Comparison of ENCODE assay signal across 32 cellular contexts in the genomic region with DNA sequence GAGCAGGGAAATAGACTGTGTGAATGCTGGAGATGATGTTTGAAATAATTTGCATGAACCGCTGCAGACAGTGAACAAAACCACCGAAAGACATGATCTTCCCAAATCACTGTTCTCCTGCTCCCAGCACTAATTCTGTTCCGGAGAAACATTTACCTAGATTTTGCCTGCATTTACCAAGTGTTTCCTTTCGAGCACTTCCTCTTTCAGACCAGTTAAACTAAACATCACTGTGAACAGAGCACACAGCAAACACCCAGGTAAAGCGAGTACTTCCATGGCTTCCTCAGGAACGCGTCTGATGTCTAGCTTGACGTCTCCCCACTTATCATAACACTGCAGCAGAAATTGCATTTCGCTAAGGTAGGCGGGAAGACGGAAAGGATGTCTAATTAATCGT.
"Had no signal": no experiment of that assay in that cellular context is flagged by ENCODE, and none has a peak within 500 bp of the region (broad histone marks: within the 10 kb centered on the region; RNA-seq: fewer than 3 reads in every experiment).

No MANE protein-coding gene starts in this region.

- H3K36me3 Mint-ChIP-seq: mesothelial cell of epicardium; natural killer cell treated with Interleukin-12 subunit alpha and Interleukin-12 subunit beta and Interleukin-15 and Interleukin-18, amount 100 ng/mL, for 72 hours had no signal

- H2AFZ ChIP-seq: hepatocyte, parathyroid adenoma had no signal

- H3K4me1 Mint-ChIP-seq: endodermal cell; mesothelial cell of epicardium; stimulated activated naive CD8-positive, alpha-beta T cell treated with anti-CD3 and anti-CD28 coated beads, Interleukin-15, amount 100 ng/mL, for 72 hours had no signal

- H3K4me3 ChIP-seq: gastrocnemius medialis, hepatocyte, lung, mucosa of descending colon, prostate gland, right atrium auricular region, smooth muscle cell, suprapubic skin, transverse colon, upper lobe of right lung, uterus had no signal

- H3K9ac ChIP-seq: parathyroid adenoma had no signal

- H3K9me3 ChIP-seq: gastrocnemius medialis, mucosa of descending colon, prostate gland, right atrium auricular region, suprapubic skin, transverse colon, upper lobe of right lung, uterus had no signal

- H3K27ac ChIP-seq: epithelial cell of prostate, gastrocnemius medialis, hepatocyte, parathyroid adenoma, prostate gland, right atrium auricular region, suprapubic skin, transverse colon, upper lobe of right lung, uterus had no signal

- H3K79me2 ChIP-seq: hepatocyte, parathyroid adenoma had no signal

- ATAC-seq: esophagus mucosa; gastrocnemius medialis; left lobe of liver; mucosa of descending colon; natural killer cell treated with Interleukin-12 subunit alpha and Interleukin-12 subunit beta and Interleukin-15 and Interleukin-18, amount 100 ng/mL, for 72 hours; sciatic nerve; stimulated activated naive CD8-positive, alpha-beta T cell treated with anti-CD3 and anti-CD28 coated beads, Interleukin-15, amount 100 ng/mL, for 72 hours; upper lobe of right lung had no signal

- H3K4me2 ChIP-seq: hepatocyte, smooth muscle cell had no signal

- H3K27me3 ChIP-seq: hepatocyte, right atrium auricular region, transverse colon, upper lobe of right lung, uterus had no signal

- H3K4me3 Mint-ChIP-seq: dendritic cell treated with granulocyte-macrophage colony-stimulating factor and Interleukin-4, amounts not matched to agents 40 ng/mL and 50 ng/mL, for 4 days; endodermal cell; mesothelial cell of epicardium; naive B cell; natural killer cell treated with Interleukin-12 subunit alpha and Interleukin-12 subunit beta and Interleukin-15 and Interleukin-18, amount 100 ng/mL, for 72 hours; neural crest cell; stimulated activated naive CD8-positive, alpha-beta T cell treated with anti-CD3 and anti-CD28 coated beads, Interleukin-15, amount 100 ng/mL, for 72 hours had no signal

- H3K9me3 Mint-ChIP-seq: endodermal cell; mesothelial cell of epicardium; natural killer cell treated with Interleukin-12 subunit alpha and Interleukin-12 subunit beta and Interleukin-15 and Interleukin-18, amount 100 ng/mL, for 72 hours had no signal

- H3K36me3 ChIP-seq: gastrocnemius medialis, prostate gland, right atrium auricular region, suprapubic skin, transverse colon, upper lobe of right lung, uterus had no signal

- DNase-seq: effector CD8-positive, alpha-beta T cell; endodermal cell; foreskin fibroblast; gastrocnemius medialis; kidney; mesenchymal stem cell; naive B cell; stimulated activated CD4-positive, alpha-beta T cell treated with anti-CD3 and anti-CD28 coated beads, Interleukin-12 subunit alpha, Interleukin-12 subunit beta, amount 100 ng/mL, for 4 hours; stimulated activated CD4-positive, alpha-beta T cell treated with anti-CD3 and anti-CD28 coated beads, Interleukin-1b, Interleukin-23, amount 100 ng/mL, for 48 hours; stimulated activated CD4-positive, alpha-beta T cell treated with anti-CD3 and anti-CD28 coated beads, Interleukin-4, amount 100 ng/mL, for 1 hour; stimulated activated CD8-positive, alpha-beta memory T cell treated with anti-CD3 and anti-CD28 coated beads, Interleukin-4, amount 100 ng/mL, for 48 hours; stimulated activated naive CD4-positive, alpha-beta T cell; stimulated activated naive CD8-positive, alpha-beta T cell treated with anti-CD3 and anti-CD28 coated beads, Interleukin-15, amount 100 ng/mL, for 72 hours; transverse colon; upper lobe of right lung; uterus had no signal

- FAIRE-seq: kidney had no signal

- H3K4me1 ChIP-seq: gastrocnemius medialis, parathyroid adenoma, prostate gland, right atrium auricular region, suprapubic skin, transverse colon, upper lobe of right lung, uterus had no signal

- H3K27ac Mint-ChIP-seq: dendritic cell treated with granulocyte-macrophage colony-stimulating factor and Interleukin-4, amounts not matched to agents 40 ng/mL and 50 ng/mL, for 4 days; endodermal cell; mesothelial cell of epicardium; natural killer cell treated with Interleukin-12 subunit alpha and Interleukin-12 subunit beta and Interleukin-15 and Interleukin-18, amount 100 ng/mL, for 72 hours; stimulated activated naive CD8-positive, alpha-beta T cell treated with anti-CD3 and anti-CD28 coated beads, Interleukin-15, amount 100 ng/mL, for 72 hours had no signal
